ENCODE assay signal across 14 cellular contexts in genomic region chr3:153897842-153898241, GRCh38.
DNase-seq lines count a peak whose midpoint lies in the region; ATAC-seq, FAIRE-seq and TF ChIP-seq lines count a peak whose summit lies in the region.
"Had no signal": no experiment of that assay in that cellular context is flagged by ENCODE, and none has a peak within 500 bp of the region (broad histone marks: within the 10 kb centered on the region; RNA-seq: fewer than 3 reads in every experiment).

No MANE protein-coding gene starts in this region.

- H3K9me3 ChIP-seq in gastroesophageal sphincter: no peaks in the 10 kb centered on the region
- H3K9me3 ChIP-seq: neutrophil had no signal

- TF ChIP-seq EP300 in gastroesophageal sphincter (IDR thresholded peaks at IDR 0.05): no peak

- H3K36me3 ChIP-seq in gastroesophageal sphincter: no peaks in the 10 kb centered on the region
- H3K36me3 ChIP-seq: neutrophil had no signal

- no peak for TF ChIP-seq CTCF in gastroesophageal sphincter (IDR thresholded peaks at IDR 0.05)

- no peak for FAIRE-seq in frontal cortex (lab: Jason Lieb, UNC)
- FAIRE-seq: GM12891 had no signal

- no peak for DNase-seq in frontal cortex (ENCODE audit: low spot score in 2 of 2)
- no peak for DNase-seq in activated CD8-positive, alpha-beta memory T cell treated with anti-CD3 and anti-CD28 coated beads, Interleukin-2, amount 50 U/mL, for 4 hours
- no peak for DNase-seq in mucosa of gallbladder (ENCODE audit: low spot score)
- DNase-seq: cerebellar nuclear complex, erythroblast, NCI-H446 had no signal

- H3K4me3 ChIP-seq in gastroesophageal sphincter: no peak overlapping the region
- H3K4me3 ChIP-seq: lung had no signal

- H3K4me1 ChIP-seq in gastroesophageal sphincter: no peaks in the 10 kb centered on the region

- ATAC-seq in GM18520 (IDR thresholded peaks at IDR 0.05; ENCODE audit: unreplicated experiment) (peak; percentile 76), GM21381 (IDR thresholded peaks at IDR 0.05; ENCODE audit: unreplicated experiment) (peak; percentile 74), HG02885 (IDR thresholded peaks at IDR 0.05; ENCODE audit: poor library complexity, unreplicated experiment) (peak; percentile 59), HG03457 (IDR thresholded peaks at IDR 0.05; ENCODE audit: unreplicated experiment) (peak; percentile 73), gastroesophageal sphincter (no peak)

- no peak overlapping the region for H3K27ac ChIP-seq in gastroesophageal sphincter
- H3K27ac ChIP-seq: neutrophil had no signal

- H3K27me3 ChIP-seq in gastroesophageal sphincter: no peaks in the 10 kb centered on the region
- H3K27me3 ChIP-seq: neutrophil had no signal

- no peak for TF ChIP-seq POLR2A in gastroesophageal sphincter (IDR thresholded peaks at IDR 0.05)
